In the genomic region with DNA sequence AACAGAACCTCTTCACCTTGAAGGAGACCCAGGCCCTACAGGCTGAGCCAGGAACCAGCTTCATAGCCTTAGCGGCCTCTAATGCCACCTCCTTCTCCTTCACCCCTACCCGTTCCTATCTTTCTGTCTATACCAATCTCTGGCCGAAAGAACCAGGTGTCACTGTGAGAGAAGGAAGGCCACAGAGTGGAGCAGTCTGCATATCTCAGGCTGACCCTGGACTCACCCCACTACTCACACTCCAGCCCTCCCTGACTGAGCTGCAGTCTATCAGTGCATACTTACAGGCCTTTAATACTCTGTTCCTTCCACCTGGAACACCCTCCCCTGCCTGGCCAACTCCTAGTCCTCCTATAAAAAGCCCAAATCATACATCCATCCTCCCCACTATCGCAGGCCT, we compare ENCODE assay signal across 1 cellular context.
A peak's percentile ranks its signal among the peaks of the same experiment; 100 is the strongest.
TF ChIP-seq lines count a peak whose summit lies in the region.

No MANE protein-coding gene starts in this region.

TF ChIP-seq in GM12878, 131 proteins besides CTCF, POLR2A, EP300 and RAD21:
- TF ChIP-seq MEF2B (IDR thresholded peaks at IDR 0.05; ENCODE audit: partially characterized antibody, poor library complexity, severe bottlenecking) (no peak), SIN3A (IDR thresholded peaks at IDR 0.05; ENCODE audit: low read depth, low read length) (no peak), KAT2A (conservative IDR thresholded peaks at IDR 0.05; ENCODE audit: control insufficient read depth, low read depth, low read length) (no peak), HDGF (IDR thresholded peaks at IDR 0.05) (0 out of 2 replicates have a peak, but pooled peaks have one; percentile 37), BMI1 (IDR thresholded peaks at IDR 0.05; ENCODE audit: borderline replicate concordance) (no peak), IKZF2 (IDR thresholded peaks at IDR 0.05) (no peak), POU2F2 (IDR thresholded peaks at IDR 0.05; ENCODE audit: borderline replicate concordance, low read depth, low read length) (no peak)
- TF ChIP-seq, protein P1, sequence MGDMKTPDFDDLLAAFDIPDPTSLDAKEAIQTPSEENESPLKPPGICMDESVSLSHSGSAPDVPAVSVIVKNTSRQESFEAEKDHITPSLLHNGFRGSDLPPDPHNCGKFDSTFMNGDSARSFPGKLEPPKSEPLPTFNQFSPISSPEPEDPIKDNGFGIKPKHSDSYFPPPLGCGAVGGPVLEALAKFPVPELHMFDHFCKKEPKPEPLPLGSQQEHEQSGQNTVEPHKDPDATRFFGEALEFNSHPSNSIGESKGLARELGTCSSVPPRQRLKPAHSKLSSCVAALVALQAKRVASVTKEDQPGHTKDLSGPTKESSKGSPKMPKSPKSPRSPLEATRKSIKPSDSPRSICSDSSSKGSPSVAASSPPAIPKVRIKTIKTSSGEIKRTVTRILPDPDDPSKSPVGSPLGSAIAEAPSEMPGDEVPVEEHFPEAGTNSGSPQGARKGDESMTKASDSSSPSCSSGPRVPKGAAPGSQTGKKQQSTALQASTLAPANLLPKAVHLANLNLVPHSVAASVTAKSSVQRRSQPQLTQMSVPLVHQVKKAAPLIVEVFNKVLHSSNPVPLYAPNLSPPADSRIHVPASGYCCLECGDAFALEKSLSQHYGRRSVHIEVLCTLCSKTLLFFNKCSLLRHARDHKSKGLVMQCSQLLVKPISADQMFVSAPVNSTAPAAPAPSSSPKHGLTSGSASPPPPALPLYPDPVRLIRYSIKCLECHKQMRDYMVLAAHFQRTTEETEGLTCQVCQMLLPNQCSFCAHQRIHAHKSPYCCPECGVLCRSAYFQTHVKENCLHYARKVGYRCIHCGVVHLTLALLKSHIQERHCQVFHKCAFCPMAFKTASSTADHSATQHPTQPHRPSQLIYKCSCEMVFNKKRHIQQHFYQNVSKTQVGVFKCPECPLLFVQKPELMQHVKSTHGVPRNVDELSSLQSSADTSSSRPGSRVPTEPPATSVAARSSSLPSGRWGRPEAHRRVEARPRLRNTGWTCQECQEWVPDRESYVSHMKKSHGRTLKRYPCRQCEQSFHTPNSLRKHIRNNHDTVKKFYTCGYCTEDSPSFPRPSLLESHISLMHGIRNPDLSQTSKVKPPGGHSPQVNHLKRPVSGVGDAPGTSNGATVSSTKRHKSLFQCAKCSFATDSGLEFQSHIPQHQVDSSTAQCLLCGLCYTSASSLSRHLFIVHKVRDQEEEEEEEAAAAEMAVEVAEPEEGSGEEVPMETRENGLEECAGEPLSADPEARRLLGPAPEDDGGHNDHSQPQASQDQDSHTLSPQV (IDR thresholded peaks at IDR 0.05), result no peak
